In the genomic region with DNA sequence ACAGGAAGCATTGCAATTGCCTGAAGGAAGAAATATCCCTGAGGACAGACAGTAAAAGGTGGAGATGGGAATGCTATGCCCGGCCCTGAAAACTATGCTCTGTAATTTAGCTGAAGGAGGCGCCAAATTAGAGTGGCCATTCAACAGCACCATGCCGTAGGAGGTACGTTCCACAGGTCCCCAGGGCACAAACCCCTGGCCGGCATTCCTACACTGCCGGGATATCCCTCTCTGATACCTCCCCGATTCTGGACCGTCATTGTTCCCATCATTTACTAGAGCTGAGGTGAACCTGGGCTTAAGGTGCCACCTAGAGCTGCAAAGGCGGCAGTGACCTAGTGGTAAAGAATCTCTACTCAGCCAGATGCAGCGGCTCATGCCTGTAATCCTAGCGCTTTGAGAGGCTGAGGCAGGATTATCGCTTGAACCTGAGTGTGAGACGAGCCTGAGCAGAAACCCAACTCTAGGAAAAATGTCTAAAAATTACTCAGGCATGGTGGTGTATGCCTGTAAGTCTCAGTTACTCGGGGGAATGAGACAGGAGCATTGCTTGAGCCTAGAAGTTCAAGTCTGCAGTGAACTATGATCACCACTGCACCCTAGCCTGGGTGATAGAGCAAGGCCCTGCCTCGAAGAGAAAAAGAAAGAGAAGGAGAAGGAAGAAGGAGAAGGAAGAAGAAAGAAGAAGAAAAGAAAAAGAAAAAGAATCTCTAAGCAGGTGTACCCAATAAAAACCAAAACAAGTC, we compare ENCODE assay signal across 1 cellular context.
TF ChIP-seq lines count a peak whose summit lies in the region.

No MANE protein-coding gene starts in this region.

TF ChIP-seq in WTC11, 78 proteins besides CTCF, POLR2A, EP300 and RAD21 (continued from another document and continues in another):
- no peak for TF ChIP-seq ZBTB43 (CRISPR knock-in tag; IDR thresholded peaks at IDR 0.05)
- TF ChIP-seq, protein P1, sequence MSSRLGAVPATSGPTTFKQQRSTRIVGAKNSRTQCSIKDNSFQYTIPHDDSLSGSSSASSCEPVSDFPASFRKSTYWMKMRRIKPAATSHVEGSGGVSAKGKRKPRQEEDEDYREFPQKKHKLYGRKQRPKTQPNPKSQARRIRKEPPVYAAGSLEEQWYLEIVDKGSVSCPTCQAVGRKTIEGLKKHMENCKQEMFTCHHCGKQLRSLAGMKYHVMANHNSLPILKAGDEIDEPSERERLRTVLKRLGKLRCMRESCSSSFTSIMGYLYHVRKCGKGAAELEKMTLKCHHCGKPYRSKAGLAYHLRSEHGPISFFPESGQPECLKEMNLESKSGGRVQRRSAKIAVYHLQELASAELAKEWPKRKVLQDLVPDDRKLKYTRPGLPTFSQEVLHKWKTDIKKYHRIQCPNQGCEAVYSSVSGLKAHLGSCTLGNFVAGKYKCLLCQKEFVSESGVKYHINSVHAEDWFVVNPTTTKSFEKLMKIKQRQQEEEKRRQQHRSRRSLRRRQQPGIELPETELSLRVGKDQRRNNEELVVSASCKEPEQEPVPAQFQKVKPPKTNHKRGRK (CRISPR knock-in tag; IDR thresholded peaks at IDR 0.05; ENCODE audit: borderline replicate concordance): no peak
- 0 out of 2 replicates have a peak, but pooled peaks have one; percentile 15 for TF ChIP-seq ZNF423 (CRISPR knock-in tag; IDR thresholded peaks at IDR 0.05)
- TF ChIP-seq KAT7 (CRISPR knock-in tag; IDR thresholded peaks at IDR 0.05; ENCODE audit: borderline replicate concordance): no peak
- TF ChIP-seq ZNF281 (CRISPR knock-in tag; IDR thresholded peaks at IDR 0.05): no peak
- peak; percentile 42; the same call in 1 of the 2 replicates for TF ChIP-seq ZBTB21 (CRISPR knock-in tag; IDR thresholded peaks at IDR 0.05; ENCODE audit: borderline replicate concordance)
- 0 out of 2 replicates have a peak, but pooled peaks have one; percentile 52 for TF ChIP-seq ZNF138 (CRISPR knock-in tag; conservative IDR thresholded peaks at IDR 0.05)
- no peak for TF ChIP-seq MYBL2 (CRISPR knock-in tag; IDR thresholded peaks at IDR 0.05)
- TF ChIP-seq TP53 (CRISPR knock-in tag; IDR thresholded peaks at IDR 0.05): no peak
- no peak for TF ChIP-seq ZNF219 (CRISPR knock-in tag; IDR thresholded peaks at IDR 0.05; ENCODE audit: borderline replicate concordance)
- no peak for TF ChIP-seq OVOL2 (CRISPR knock-in tag; IDR thresholded peaks at IDR 0.05; ENCODE audit: borderline replicate concordance)
- TF ChIP-seq HMGXB4 (CRISPR knock-in tag; IDR thresholded peaks at IDR 0.05): no peak
- no peak for TF ChIP-seq ZNF317 (CRISPR knock-in tag; IDR thresholded peaks at IDR 0.05; ENCODE audit: borderline replicate concordance, low read depth)
- no peak for TF ChIP-seq HMGA2 (CRISPR knock-in tag; IDR thresholded peaks at IDR 0.05)
- TF ChIP-seq ZNF671 (CRISPR knock-in tag; IDR thresholded peaks at IDR 0.05): no peak
- no peak for TF ChIP-seq JAZF1 (CRISPR knock-in tag; IDR thresholded peaks at IDR 0.05)
- TF ChIP-seq, protein P2, sequence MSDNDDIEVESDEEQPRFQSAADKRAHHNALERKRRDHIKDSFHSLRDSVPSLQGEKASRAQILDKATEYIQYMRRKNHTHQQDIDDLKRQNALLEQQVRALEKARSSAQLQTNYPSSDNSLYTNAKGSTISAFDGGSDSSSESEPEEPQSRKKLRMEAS (CRISPR knock-in tag; IDR thresholded peaks at IDR 0.05): no peak
- 0 out of 2 replicates have a peak, but pooled peaks have one; percentile 13 for TF ChIP-seq USF2 (CRISPR knock-in tag; IDR thresholded peaks at IDR 0.05)
- TF ChIP-seq, protein P3, sequence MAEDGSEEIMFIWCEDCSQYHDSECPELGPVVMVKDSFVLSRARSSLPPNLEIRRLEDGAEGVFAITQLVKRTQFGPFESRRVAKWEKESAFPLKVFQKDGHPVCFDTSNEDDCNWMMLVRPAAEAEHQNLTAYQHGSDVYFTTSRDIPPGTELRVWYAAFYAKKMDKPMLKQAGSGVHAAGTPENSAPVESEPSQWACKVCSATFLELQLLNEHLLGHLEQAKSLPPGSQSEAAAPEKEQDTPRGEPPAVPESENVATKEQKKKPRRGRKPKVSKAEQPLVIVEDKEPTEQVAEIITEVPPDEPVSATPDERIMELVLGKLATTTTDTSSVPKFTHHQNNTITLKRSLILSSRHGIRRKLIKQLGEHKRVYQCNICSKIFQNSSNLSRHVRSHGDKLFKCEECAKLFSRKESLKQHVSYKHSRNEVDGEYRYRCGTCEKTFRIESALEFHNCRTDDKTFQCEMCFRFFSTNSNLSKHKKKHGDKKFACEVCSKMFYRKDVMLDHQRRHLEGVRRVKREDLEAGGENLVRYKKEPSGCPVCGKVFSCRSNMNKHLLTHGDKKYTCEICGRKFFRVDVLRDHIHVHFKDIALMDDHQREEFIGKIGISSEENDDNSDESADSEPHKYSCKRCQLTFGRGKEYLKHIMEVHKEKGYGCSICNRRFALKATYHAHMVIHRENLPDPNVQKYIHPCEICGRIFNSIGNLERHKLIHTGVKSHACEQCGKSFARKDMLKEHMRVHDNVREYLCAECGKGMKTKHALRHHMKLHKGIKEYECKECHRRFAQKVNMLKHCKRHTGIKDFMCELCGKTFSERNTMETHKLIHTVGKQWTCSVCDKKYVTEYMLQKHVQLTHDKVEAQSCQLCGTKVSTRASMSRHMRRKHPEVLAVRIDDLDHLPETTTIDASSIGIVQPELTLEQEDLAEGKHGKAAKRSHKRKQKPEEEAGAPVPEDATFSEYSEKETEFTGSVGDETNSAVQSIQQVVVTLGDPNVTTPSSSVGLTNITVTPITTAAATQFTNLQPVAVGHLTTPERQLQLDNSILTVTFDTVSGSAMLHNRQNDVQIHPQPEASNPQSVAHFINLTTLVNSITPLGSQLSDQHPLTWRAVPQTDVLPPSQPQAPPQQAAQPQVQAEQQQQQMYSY (CRISPR knock-in tag; IDR thresholded peaks at IDR 0.05): peak; percentile 54
- no peak for TF ChIP-seq JUN (CRISPR knock-in tag; IDR thresholded peaks at IDR 0.05)
- TF ChIP-seq FOXP4 (CRISPR knock-in tag; IDR thresholded peaks at IDR 0.05): no peak
- TF ChIP-seq NFYB (CRISPR knock-in tag; conservative IDR thresholded peaks at IDR 0.05; ENCODE audit: low read depth): no peak
- TF ChIP-seq, protein P4, sequence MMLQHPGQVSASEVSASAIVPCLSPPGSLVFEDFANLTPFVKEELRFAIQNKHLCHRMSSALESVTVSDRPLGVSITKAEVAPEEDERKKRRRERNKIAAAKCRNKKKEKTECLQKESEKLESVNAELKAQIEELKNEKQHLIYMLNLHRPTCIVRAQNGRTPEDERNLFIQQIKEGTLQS (CRISPR knock-in tag; conservative IDR thresholded peaks at IDR 0.05): no peak
- TF ChIP-seq ATF2 (CRISPR knock-in tag; IDR thresholded peaks at IDR 0.05; ENCODE audit: borderline replicate concordance, low read depth): no peak
- TF ChIP-seq, protein P5, sequence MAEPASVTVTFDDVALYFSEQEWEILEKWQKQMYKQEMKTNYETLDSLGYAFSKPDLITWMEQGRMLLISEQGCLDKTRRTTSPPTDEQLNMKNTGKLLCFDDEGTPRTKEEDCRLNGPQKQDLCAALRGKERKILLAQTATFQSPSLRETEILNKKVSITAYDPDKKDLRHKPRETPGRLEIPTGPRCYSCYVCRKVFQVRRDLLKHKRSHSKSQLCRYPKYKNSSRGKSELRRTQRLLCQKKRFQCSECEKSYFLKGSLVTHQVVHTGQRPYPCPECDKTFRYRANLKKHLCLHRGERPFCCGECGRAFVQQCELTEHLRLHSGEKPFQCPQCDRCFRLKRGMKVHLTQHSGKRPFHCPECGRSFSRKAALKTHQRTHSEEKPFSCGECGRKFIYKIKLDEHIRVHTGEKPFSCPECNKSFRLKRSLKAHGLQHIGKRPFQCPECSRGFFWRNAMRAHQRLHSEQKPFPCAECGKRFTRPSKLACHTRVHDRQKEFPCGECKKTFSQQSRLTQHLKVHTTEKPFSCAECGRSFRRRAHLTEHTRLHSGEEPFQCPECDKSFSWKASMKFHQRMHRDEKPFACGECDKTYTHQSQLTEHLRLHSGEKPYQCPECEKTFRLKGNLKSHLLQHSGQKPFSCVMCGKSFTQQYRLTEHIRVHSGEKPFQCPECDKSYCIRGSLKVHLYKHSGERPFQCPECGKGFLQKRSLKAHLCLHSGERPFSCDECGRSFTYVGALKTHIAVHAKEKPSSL (CRISPR knock-in tag; conservative IDR thresholded peaks at IDR 0.05): no peak
- TF ChIP-seq TEAD1 (CRISPR knock-in tag; IDR thresholded peaks at IDR 0.05): 0 out of 2 replicates have a peak, but pooled peaks have one; percentile 54
- TF ChIP-seq FOXP1 (CRISPR knock-in tag; IDR thresholded peaks at IDR 0.05; ENCODE audit: borderline replicate concordance): no peak
- TF ChIP-seq ELF4 (CRISPR knock-in tag; IDR thresholded peaks at IDR 0.05; ENCODE audit: low read depth): no peak
- no peak for TF ChIP-seq TEAD4 (CRISPR knock-in tag; IDR thresholded peaks at IDR 0.05)
- no peak for TF ChIP-seq GTF2I (CRISPR knock-in tag; conservative IDR thresholded peaks at IDR 0.05)
